ENCODE assay signal across 20 cellular contexts in genomic region chr15:94524565-94524964, GRCh38.
DNase-seq lines count a peak whose midpoint lies in the region; ATAC-seq and TF ChIP-seq lines count a peak whose summit lies in the region.
"Had no signal": no experiment of that assay in that cellular context is flagged by ENCODE, and none has a peak within 500 bp of the region (broad histone marks: within the 10 kb centered on the region; RNA-seq: fewer than 3 reads in every experiment).

No MANE protein-coding gene starts in this region.

- DNase-seq in ELF-1 (ENCODE audit: low read depth, low spot score) (peak; percentile 7), LoVo (ENCODE audit: low spot score) (peak; percentile 79), epithelial cell of prostate (ENCODE audit: low read depth, low spot score) (peak; percentile 26), right lobe of liver (peak in 1 of 3 donors; percentile 19), HCEC 1CT (no peak), SW 1271 (lab: John Stamatoyannopoulos, UW) (no peak), HEK293T (ENCODE audit: extremely low spot score) (no peak)
- DNase-seq in activated CD4-positive, alpha-beta T cell treated with anti-CD3 and anti-CD28 coated beads for 1 hour: no peak
- DNase-seq: CD4-positive, alpha-beta memory T cell; DMS79; Kasumi-1; NCI-H1092 treated with DMSO at 0.1 percent for 48 hours; NCI-H146; NCI-H2081; NCI-H774; OCI-M1; SHP77 treated with DMSO at 0.1 percent for 48 hours had no signal

- H3K27me3 ChIP-seq in right lobe of liver: no peaks in the 10 kb centered on the region
- H3K27me3 ChIP-seq: BLaER1 had no signal

- H3K36me3 ChIP-seq in right lobe of liver: no peaks in the 10 kb centered on the region
- H3K36me3 ChIP-seq: BLaER1 had no signal

- CTCF ChIA-PET in HEK293T (lab: Yijun Ruan, JAX): no interaction called here

- peak in 3 of 4 donors; percentile 24 to 53 (median 36) for ATAC-seq in right lobe of liver
- ATAC-seq: A549 had no signal

- H3K27ac ChIP-seq in epithelial cell of prostate (no peak overlapping the region), right lobe of liver (no peak overlapping the region)
- H3K27ac ChIP-seq: A549, BLaER1, HL-60 had no signal

- no peaks in the 10 kb centered on the region for H3K4me1 ChIP-seq in right lobe of liver
- H3K4me1 ChIP-seq: A549, BLaER1 had no signal

- 44% methylated on average over 2 of the region's 2 CpGs for WGBS in right lobe of liver (ENCODE audit: insufficient coverage, low coverage, low lambda C conversion rate, missing lambda C conversion rate)

- H3K9me3 ChIP-seq in right lobe of liver: no peaks in the 10 kb centered on the region
- H3K9me3 ChIP-seq: BLaER1 had no signal

- TF ChIP-seq CTCF in right lobe of liver (IDR thresholded peaks at IDR 0.05): no peak

- intact Hi-C loops in right lobe of liver (cut with DNase I): no loop called here

- TF ChIP-seq POLR2A in right lobe of liver (IDR thresholded peaks at IDR 0.05): no peak

- POLR2A ChIA-PET in HEK293T (lab: Yijun Ruan, JAX): no interaction called here

- H3K4me3 ChIP-seq in right lobe of liver: no peak overlapping the region
- H3K4me3 ChIP-seq: A549, BLaER1 had no signal

TF ChIP-seq in HEK293T, 16 proteins besides CTCF, POLR2A, EP300 and RAD21:
- no peak for TF ChIP-seq FOXM1 (IDR thresholded peaks at IDR 0.05; ENCODE audit: borderline replicate concordance)
- no peak for TF ChIP-seq HDGF (IDR thresholded peaks at IDR 0.05; ENCODE audit: borderline replicate concordance)
- no peak for TF ChIP-seq TARDBP (IDR thresholded peaks at IDR 0.05)
- TF ChIP-seq SUZ12 (IDR thresholded peaks at IDR 0.05): no peak
- no peak for TF ChIP-seq LEF1 (IDR thresholded peaks at IDR 0.05; ENCODE audit: borderline replicate concordance)
- no peak for TF ChIP-seq SP1 (IDR thresholded peaks at IDR 0.05)
- TF ChIP-seq BHLHE40 (IDR thresholded peaks at IDR 0.05; ENCODE audit: borderline replicate concordance): no peak
- no peak for TF ChIP-seq ARNT (IDR thresholded peaks at IDR 0.05)
TF ChIP-seq in HEK293T: peak in this region for 0.

Comparison
In these comparisons a context has a peak if more than half of its experiments do, and no peak if none do; other contexts are left out.
1. DNase-seq: peak in ELF-1 (single experiment), LoVo (single experiment) and epithelial cell of prostate (single experiment); none in HCEC 1CT (single experiment), activated CD4-positive, alpha-beta T cell treated with anti-CD3 and anti-CD28 coated beads for 1 hour (single experiment), SW 1271 (0 of 2) and HEK293T (single experiment).